Comparison of ENCODE assay signal across 8 cellular contexts in the genomic region with DNA sequence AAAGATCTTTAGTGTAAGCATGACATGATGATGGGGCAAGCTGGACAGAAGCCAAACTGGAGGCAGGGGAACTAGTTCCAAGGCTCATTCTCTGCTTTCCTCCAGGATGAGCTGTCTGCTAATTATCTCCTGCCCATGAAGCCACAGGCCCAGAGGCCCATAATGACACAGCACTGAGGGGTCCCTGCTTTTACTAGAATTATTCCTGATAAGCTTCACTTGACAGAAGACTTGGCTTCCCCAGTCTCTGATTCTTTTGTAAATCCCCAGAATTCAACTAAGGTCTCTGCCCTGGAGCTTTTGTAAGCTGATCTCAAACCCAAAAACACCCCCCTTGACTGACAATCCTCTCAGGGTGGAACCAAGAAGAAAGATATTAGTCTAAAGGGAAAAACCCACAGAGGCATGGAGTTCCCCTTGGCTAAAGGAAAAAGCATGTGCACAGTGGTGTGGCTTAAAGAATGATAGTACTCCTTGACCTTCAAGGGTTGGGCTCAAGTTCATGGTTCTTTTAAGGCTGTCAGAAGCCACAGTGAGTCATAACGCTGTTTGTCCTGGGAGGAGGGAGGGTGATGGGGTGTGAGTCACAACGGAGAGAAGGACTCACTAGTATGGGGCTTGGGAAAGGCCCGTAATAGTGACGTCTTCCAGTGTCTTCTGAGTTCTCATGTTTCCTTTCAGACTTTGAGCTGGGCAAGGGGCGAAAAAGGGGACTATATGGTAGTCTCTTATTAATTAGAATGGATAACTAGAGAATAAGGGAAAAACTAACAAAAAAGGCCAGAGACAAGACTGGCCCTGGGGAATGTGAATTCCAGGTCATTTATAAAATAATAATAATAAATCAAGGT.
DNase-seq lines count a peak whose midpoint lies in the region; ATAC-seq and TF ChIP-seq lines count a peak whose summit lies in the region.

No MANE protein-coding gene starts in this region.

- TF ChIP-seq CTCF in astrocyte of the cerebellum (IDR thresholded peaks at IDR 0.05; ENCODE audit: low read depth, low read length, missing control alignments) (no peak), thyroid gland (IDR thresholded peaks at IDR 0.05) (no peak)

- intact Hi-C loops in thyroid gland (cut with DNase I), result no loop called here

- H3K27ac ChIP-seq in thyroid gland, result peak overlapping the region in 2 of 3 donors; percentile 3 to 38

- H3K4me3 ChIP-seq in astrocyte of the cerebellum (ENCODE audit: low read depth, low read length) (no peak overlapping the region), thyroid gland (replicated peaks in 1 of 3) (no peak overlapping the region)

- in situ Hi-C loops in astrocyte of the cerebellum (cut with HindIII; ENCODE audit: low sequenced_read_pairs), result no loop called here

- no peaks in the 10 kb centered on the region for H3K36me3 ChIP-seq in thyroid gland

- H3K9me3 ChIP-seq in thyroid gland, result no peaks in the 10 kb centered on the region

- no peak for TF ChIP-seq POLR2A in thyroid gland (IDR thresholded peaks at IDR 0.05)

- H3K27me3 ChIP-seq in thyroid gland, result no peaks in the 10 kb centered on the region

- 44 to 68% methylated on average over 5 of the region's 5 CpGs for WGBS in thyroid gland, 2 donors

- peak; percentile 92 for DNase-seq in OCI-M1 (lab: John Stamatoyannopoulos, UW)
- peak; percentile 93 for DNase-seq in astrocyte of the cerebellum (ENCODE audit: low read depth)
- peak; percentile 83 for DNase-seq in mucosa of gallbladder (ENCODE audit: low spot score)
- peak in 1 of 2 donors; percentile 5 for DNase-seq in thyroid gland
- no peak for DNase-seq in DMS153 treated with DMSO at 0.1 percent for 48 hours (lab: John Stamatoyannopoulos, UW; ENCODE audit: unreplicated experiment)
- no peak for DNase-seq in Ammon's horn (ENCODE audit: low spot score)

- peak; percentile 98 for ATAC-seq in GM18861 (IDR thresholded peaks at IDR 0.05; ENCODE audit: unreplicated experiment)
- ATAC-seq in HG02840 (IDR thresholded peaks at IDR 0.05; ENCODE audit: low FRiP score, unreplicated experiment), result peak; percentile 98

- H3K4me1 ChIP-seq in thyroid gland, result no peaks in the 10 kb centered on the region

Comparison
In these comparisons a context has a peak if more than half of its experiments do, and no peak if none do; other contexts are left out.
1. DNase-seq: peak in OCI-M1 (single experiment), astrocyte of the cerebellum (single experiment) and mucosa of gallbladder (single experiment); none in DMS153 treated with DMSO at 0.1 percent for 48 hours (single experiment) and Ammon's horn (single experiment).